Comparison of ENCODE assay signal across 15 cellular contexts in the genomic region with DNA sequence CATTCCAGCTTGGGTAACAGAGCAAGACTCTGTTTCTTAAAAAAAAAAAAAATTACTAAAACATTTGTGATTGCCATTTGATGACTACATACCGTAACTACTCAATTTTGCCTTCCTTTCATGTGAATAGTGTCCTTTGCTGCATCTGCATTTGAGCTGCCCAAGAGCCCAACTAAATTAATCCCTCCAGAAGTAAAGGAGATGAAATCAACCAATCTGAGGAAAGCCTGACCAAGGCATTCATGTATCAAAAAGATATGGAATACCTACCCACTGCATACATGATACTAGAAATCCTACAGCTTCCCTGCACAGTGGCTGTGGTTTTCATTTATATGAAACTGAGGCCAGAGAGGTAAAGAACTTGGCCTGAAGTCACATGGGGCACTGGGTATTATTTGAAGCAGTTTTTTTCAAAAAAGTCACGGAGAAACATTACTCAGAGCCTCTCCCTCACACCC.
A peak's percentile ranks its signal among the peaks of the same experiment; 100 is the strongest.
DNase-seq lines count a peak whose midpoint lies in the region; ATAC-seq and TF ChIP-seq lines count a peak whose summit lies in the region.
"Had no signal": no experiment of that assay in that cellular context is flagged by ENCODE, and none has a peak within 500 bp of the region (broad histone marks: within the 10 kb centered on the region; RNA-seq: fewer than 3 reads in every experiment).

No MANE protein-coding gene starts in this region.

- POLR2A ChIA-PET in SK-N-SH (lab: Yijun Ruan, JAX), result interaction anchor here (1.1 kb wide), 1 partner anchor 123 kb away, joined by 3 read pairs; no protein-coding TSS in a partner anchor

- H3K27ac Mint-ChIP-seq in stimulated activated naive CD8-positive, alpha-beta T cell treated with anti-CD3 and anti-CD28 coated beads, Interleukin-15, amount 100 ng/mL, for 72 hours, result no peak overlapping the region
- H3K27ac Mint-ChIP-seq: activated CD4-positive, alpha-beta T cell treated with anti-CD3 and anti-CD28 coated beads, Interleukin-2, amount 10 ng/mL, durations not matched to agents 7 days and 5 days had no signal

- H3K4me1 ChIP-seq in SK-N-SH (ENCODE audit: control insufficient read depth in 1 of 2, insufficient read depth in 2 of 2, low read depth in 1 of 2, low read length in 1 of 2) (peaks cover 33 to 50% of the 10 kb centered on the region in 2 experiments; a peak in 3 of 4 replicates), suprapubic skin (peaks cover 40% of the 10 kb centered on the region)

- H3K9ac ChIP-seq in SK-N-SH, result 0 out of 2 replicates have a peak overlapping the region, but pooled peaks have one; percentile 11

- H3K4me3 Mint-ChIP-seq in stimulated activated naive CD8-positive, alpha-beta T cell treated with anti-CD3 and anti-CD28 coated beads, Interleukin-15, amount 100 ng/mL, for 72 hours, result no peak overlapping the region
- H3K4me3 Mint-ChIP-seq: activated CD4-positive, alpha-beta T cell treated with anti-CD3 and anti-CD28 coated beads, Interleukin-2, amount 10 ng/mL, durations not matched to agents 7 days and 5 days; activated T-cell treated with anti-CD3 and anti-CD28 coated beads, Interleukin-2, amount 50 U/mL, for 4 hours had no signal

- no peak for TF ChIP-seq CTCF in SK-N-SH (IDR thresholded peaks at IDR 0.05)
- no peak for TF ChIP-seq CTCF in fibroblast of the aortic adventitia (IDR thresholded peaks at IDR 0.05; ENCODE audit: insufficient read depth, low read length)
- no peak for TF ChIP-seq CTCF in suprapubic skin (IDR thresholded peaks at IDR 0.05)

- CTCF ChIA-PET in SK-N-SH (lab: Yijun Ruan, JAX), result interaction anchor here (0.7 to 1.5 kb wide), 5 partner anchors 15 to 222 kb away, joined by 3 to 4 read pairs (median 4); no protein-coding TSS in a partner anchor

- no peaks in the 10 kb centered on the region for H3K27me3 Mint-ChIP-seq in stimulated activated naive CD8-positive, alpha-beta T cell treated with anti-CD3 and anti-CD28 coated beads, Interleukin-15, amount 100 ng/mL, for 72 hours
- H3K27me3 Mint-ChIP-seq: activated CD4-positive, alpha-beta T cell treated with anti-CD3 and anti-CD28 coated beads, Interleukin-2, amount 10 ng/mL, durations not matched to agents 7 days and 5 days had no signal

- no peak for ATAC-seq in stimulated activated naive CD8-positive, alpha-beta T cell treated with anti-CD3 and anti-CD28 coated beads, Interleukin-15, amount 100 ng/mL, for 72 hours
- ATAC-seq: activated T-cell treated with anti-CD3 and anti-CD28 coated beads, Interleukin-2, amount 50 U/mL, for 4 hours; stimulated activated naive CD8-positive, alpha-beta T cell treated with anti-CD3 and anti-CD28 coated beads, Interleukin-15, Interleukin-2, amounts not matched to agents 100 U/mL and 50 U/mL, for 24 hours had no signal

- H3K9me3 ChIP-seq in SK-N-SH, result no peaks in the 10 kb centered on the region
- no peaks in the 10 kb centered on the region for H3K9me3 ChIP-seq in suprapubic skin
- H3K9me3 ChIP-seq: esophagus squamous epithelium had no signal

- H3K4me1 Mint-ChIP-seq in stimulated activated naive CD8-positive, alpha-beta T cell treated with anti-CD3 and anti-CD28 coated beads, Interleukin-15, amount 100 ng/mL, for 72 hours, result peaks cover 33% of the 10 kb centered on the region

- TF ChIP-seq EP300 in SK-N-SH (IDR thresholded peaks at IDR 0.05; ENCODE audit: borderline replicate concordance in 1 of 2, low read depth in 1 of 2, low read length in 1 of 2) (no peak; a peak in 1 of 4 replicates), suprapubic skin (IDR thresholded peaks at IDR 0.05) (no peak)

- H3K36me3 ChIP-seq in SK-N-SH (replicated peaks in 1 of 2; ENCODE audit: control insufficient read depth in 1 of 2, insufficient read depth in 2 of 2, low read length in 1 of 2) (no peaks in the 10 kb centered on the region), suprapubic skin (no peaks in the 10 kb centered on the region)
- H3K36me3 ChIP-seq: esophagus squamous epithelium had no signal

- H3K27me3 ChIP-seq in SK-N-SH (ENCODE audit: insufficient read depth), result no peaks in the 10 kb centered on the region
- no peaks in the 10 kb centered on the region for H3K27me3 ChIP-seq in suprapubic skin
- H3K27me3 ChIP-seq: esophagus squamous epithelium had no signal

- H2AFZ ChIP-seq in SK-N-SH (ENCODE audit: low read depth), result no peak overlapping the region

- no peaks in the 10 kb centered on the region for H4K20me1 ChIP-seq in SK-N-SH (ENCODE audit: insufficient read depth)

- H3K9me2 ChIP-seq in SK-N-SH, result no peaks in the 10 kb centered on the region

- 32% methylated on average over 2 of the region's 2 CpGs for WGBS in SK-N-SH (ENCODE audit: low lambda C conversion rate)
- WGBS in suprapubic skin, result 74% methylated on average over 2 of the region's 2 CpGs

- H3K4me2 ChIP-seq in SK-N-SH, result peak overlapping the region; percentile 12; the same call in 1 of the 2 replicates

- H3K27ac ChIP-seq in SK-N-SH (ENCODE audit: low read depth in 2 of 2, low read length in 1 of 2) (peak overlapping the region; percentile 42 to 84), suprapubic skin (no peak overlapping the region)

- peak; percentile 23 for DNase-seq in ELR (ENCODE audit: low read depth)
- no peak for DNase-seq in SK-N-SH
- peak; percentile 60 for DNase-seq in fibroblast of the aortic adventitia (ENCODE audit: low read depth)
- peak; percentile 67 for DNase-seq in superior temporal gyrus (ENCODE audit: extremely low spot score)
- no peak for DNase-seq in suprapubic skin (ENCODE audit: low spot score in 2 of 2)
- no peak for DNase-seq in GF-D8 (lab: John Stamatoyannopoulos, UW)
- no peak for DNase-seq in stimulated activated naive CD8-positive, alpha-beta T cell treated with anti-CD3 and anti-CD28 coated beads, Interleukin-15, amount 100 ng/mL, for 72 hours
- DNase-seq in activated T-cell treated with anti-CD3 and anti-CD28 coated beads for 4 hours, result no peak
- DNase-seq: activated CD4-positive, alpha-beta T cell treated with anti-CD3 and anti-CD28 coated beads, Interleukin-2, amount 10 ng/mL, durations not matched to agents 7 days and 5 days; activated T-cell treated with anti-CD3 and anti-CD28 coated beads, Interleukin-2, amount 50 U/mL, for 4 hours; esophagus squamous epithelium; NCI-H1092 treated with DMSO at 0.1 percent for 48 hours; NK-92 treated with Interleukin-12 subunit alpha and Interleukin-12 subunit beta, amount 100 ng/mL, for 24 hours; SHP77 treated with DMSO at 0.1 percent for 48 hours; stimulated activated naive CD8-positive, alpha-beta T cell treated with anti-CD3 and anti-CD28 coated beads, Interleukin-15, Interleukin-2, amounts not matched to agents 100 U/mL and 50 U/mL, for 24 hours had no signal

- H3K9me3 Mint-ChIP-seq in stimulated activated naive CD8-positive, alpha-beta T cell treated with anti-CD3 and anti-CD28 coated beads, Interleukin-15, amount 100 ng/mL, for 72 hours, result no peaks in the 10 kb centered on the region
- H3K9me3 Mint-ChIP-seq: activated CD4-positive, alpha-beta T cell treated with anti-CD3 and anti-CD28 coated beads, Interleukin-2, amount 10 ng/mL, durations not matched to agents 7 days and 5 days; activated T-cell treated with anti-CD3 and anti-CD28 coated beads, Interleukin-2, amount 50 U/mL, for 4 hours had no signal

- H3K79me2 ChIP-seq in SK-N-SH (ENCODE audit: insufficient read depth), result no peaks in the 10 kb centered on the region; the same call in 1 of the 2 replicates

- H3K4me3 ChIP-seq in SK-N-SH (ENCODE audit: low read depth in 2 of 2, low read length in 1 of 2) (no peak overlapping the region; a peak in 1 of 4 replicates), fibroblast of the aortic adventitia (ENCODE audit: low read depth, low read length) (no peak overlapping the region), suprapubic skin (no peak overlapping the region)
- H3K4me3 ChIP-seq: esophagus squamous epithelium had no signal

- peaks cover 38% of the 10 kb centered on the region for H3F3A ChIP-seq in SK-N-SH (replicated peaks; ENCODE audit: insufficient read depth)

- TF ChIP-seq POLR2A in suprapubic skin (IDR thresholded peaks at IDR 0.05), result no peak

- TF ChIP-seq RAD21 in SK-N-SH (IDR thresholded peaks at IDR 0.05; ENCODE audit: low read length), result no peak

TF ChIP-seq in SK-N-SH, 30 proteins besides CTCF, POLR2A, EP300 and RAD21 (continues in another document):
- no peak for TF ChIP-seq RFX5 (IDR thresholded peaks at IDR 0.05; ENCODE audit: low read length)
- no peak for TF ChIP-seq FOXJ3 (CRISPR knock-in tag; IDR thresholded peaks at IDR 0.05)
- TF ChIP-seq YY1 (IDR thresholded peaks at IDR 0.05; ENCODE audit: low read depth), result no peak
- no peak for TF ChIP-seq GATA2 (CRISPR knock-in tag; IDR thresholded peaks at IDR 0.05)
- 0 out of 2 replicates have a peak, but pooled peaks have one; percentile 5 for TF ChIP-seq NFIC (IDR thresholded peaks at IDR 0.05; ENCODE audit: borderline replicate concordance)
- TF ChIP-seq, protein P1, sequence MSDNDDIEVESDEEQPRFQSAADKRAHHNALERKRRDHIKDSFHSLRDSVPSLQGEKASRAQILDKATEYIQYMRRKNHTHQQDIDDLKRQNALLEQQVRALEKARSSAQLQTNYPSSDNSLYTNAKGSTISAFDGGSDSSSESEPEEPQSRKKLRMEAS (IDR thresholded peaks at IDR 0.05; ENCODE audit: low read depth), result no peak
- no peak for TF ChIP-seq POLR2AphosphoS5 (IDR thresholded peaks at IDR 0.05; ENCODE audit: low read depth, low read length)
- no peak for TF ChIP-seq MEF2A (IDR thresholded peaks at IDR 0.05; ENCODE audit: borderline replicate concordance, low read depth)
- TF ChIP-seq JUND (IDR thresholded peaks at IDR 0.05), result peak; percentile 44; the same call in 1 of the 2 replicates

Comparison
In these comparisons a context has a peak if more than half of its experiments do, and no peak if none do; other contexts are left out.
1. DNase-seq: peak in ELR (single experiment), fibroblast of the aortic adventitia (single experiment) and superior temporal gyrus (single experiment); none in SK-N-SH (single experiment), suprapubic skin (0 of 2), GF-D8 (single experiment), stimulated activated naive CD8-positive, alpha-beta T cell treated with anti-CD3 and anti-CD28 coated beads, Interleukin-15, amount 100 ng/mL, for 72 hours (0 of 2) and activated T-cell treated with anti-CD3 and anti-CD28 coated beads for 4 hours (single experiment).